In genomic region chr17:27570578-27570914, GRCh38 we compare ENCODE assay signal across 1 cellular context.
TF ChIP-seq lines count a peak whose summit lies in the region.

No MANE protein-coding gene starts in this region.

TF ChIP-seq in GM12878, 131 proteins besides CTCF, POLR2A, EP300 and RAD21 (continued from another document):
- TF ChIP-seq E2F8 (IDR thresholded peaks at IDR 0.05; ENCODE audit: low read depth, partially characterized antibody) (no peak), HDGF (IDR thresholded peaks at IDR 0.05) (no peak), NFYA (IDR thresholded peaks at IDR 0.05; ENCODE audit: borderline replicate concordance, low read depth, low read length) (no peak), EZH2 (IDR thresholded peaks at IDR 0.05; ENCODE audit: borderline replicate concordance, control insufficient read depth, low read depth, low read length) (no peak), TCF7 (IDR thresholded peaks at IDR 0.05; ENCODE audit: borderline replicate concordance) (no peak), LARP7 (IDR thresholded peaks at IDR 0.05) (no peak), JUNB (IDR thresholded peaks at IDR 0.05) (no peak), FOS (IDR thresholded peaks at IDR 0.05; ENCODE audit: borderline replicate concordance, extremely low read depth, insufficient read length) (no peak), ZNF687 (IDR thresholded peaks at IDR 0.05) (no peak), IRF4 (IDR thresholded peaks at IDR 0.05; ENCODE audit: low read depth, low read length) (no peak), ZNF24 (IDR thresholded peaks at IDR 0.05) (no peak), DPF2 (IDR thresholded peaks at IDR 0.05) (no peak), ASH2L (IDR thresholded peaks at IDR 0.05; ENCODE audit: borderline replicate concordance, low read depth) (no peak), CBX3 (IDR thresholded peaks at IDR 0.05; ENCODE audit: borderline replicate concordance, low read depth) (no peak)
